Comparison of ENCODE assay signal across 24 cellular contexts in genomic region chr11:19592842-19593241, GRCh38.
"Had no signal": no experiment of that assay in that cellular context is flagged by ENCODE, and none has a peak within 500 bp of the region (broad histone marks: within the 10 kb centered on the region; RNA-seq: fewer than 3 reads in every experiment).

No MANE protein-coding gene starts in this region.

- H3K36me3 ChIP-seq: colonic mucosa, esophagus squamous epithelium, ovary, spleen, thoracic aorta, transverse colon had no signal

- H3K27ac ChIP-seq: colonic mucosa, esophagus squamous epithelium, ovary, psoas muscle, skin epidermis, spleen, transverse colon had no signal

- H3K4me1 ChIP-seq: colonic mucosa, psoas muscle had no signal

- ATAC-seq: left colon; left ventricle myocardium superior; natural killer cell; psoas muscle; right cardiac atrium; stimulated activated naive B cell treated with anti-CD40 and anti-IgM and Interleukin-4, amounts not matched to agents 10 μg/mL and 1 μg/mL and 100 μg/mL, for 72 hours had no signal

- H3K27me3 ChIP-seq: colonic mucosa, esophagus squamous epithelium, ovary, transverse colon had no signal

- H3K9me3 ChIP-seq: colonic mucosa, esophagus squamous epithelium, ovary, psoas muscle, spleen, thoracic aorta, transverse colon had no signal

- H3K4me3 ChIP-seq: colonic mucosa, esophagus squamous epithelium, lung, ovary, psoas muscle, skin epidermis, spleen, thoracic aorta, transverse colon had no signal

- DNase-seq: colonic mucosa; dermis blood vessel endothelial cell; effector memory CD4-positive, alpha-beta T cell; erythroblast; esophagus squamous epithelium; hypothalamus; immature natural killer cell; islet precursor cell; kidney glomerular epithelial cell; left colon; left ventricle myocardium superior; natural killer cell; occipital lobe; ovary; posterior cingulate gyrus; psoas muscle; right cardiac atrium; spleen; stimulated activated CD4-positive, alpha-beta T cell treated with anti-CD3 and anti-CD28 coated beads, Interleukin-2, amount 100 ng/mL, for 48 hours; stimulated activated naive B cell treated with anti-CD40 and anti-IgM and Interleukin-4, amounts not matched to agents 10 μg/mL and 1 μg/mL and 100 μg/mL, for 72 hours; transverse colon had no signal
